Comparison of ENCODE assay signal across 1 cellular context in the genomic region with DNA sequence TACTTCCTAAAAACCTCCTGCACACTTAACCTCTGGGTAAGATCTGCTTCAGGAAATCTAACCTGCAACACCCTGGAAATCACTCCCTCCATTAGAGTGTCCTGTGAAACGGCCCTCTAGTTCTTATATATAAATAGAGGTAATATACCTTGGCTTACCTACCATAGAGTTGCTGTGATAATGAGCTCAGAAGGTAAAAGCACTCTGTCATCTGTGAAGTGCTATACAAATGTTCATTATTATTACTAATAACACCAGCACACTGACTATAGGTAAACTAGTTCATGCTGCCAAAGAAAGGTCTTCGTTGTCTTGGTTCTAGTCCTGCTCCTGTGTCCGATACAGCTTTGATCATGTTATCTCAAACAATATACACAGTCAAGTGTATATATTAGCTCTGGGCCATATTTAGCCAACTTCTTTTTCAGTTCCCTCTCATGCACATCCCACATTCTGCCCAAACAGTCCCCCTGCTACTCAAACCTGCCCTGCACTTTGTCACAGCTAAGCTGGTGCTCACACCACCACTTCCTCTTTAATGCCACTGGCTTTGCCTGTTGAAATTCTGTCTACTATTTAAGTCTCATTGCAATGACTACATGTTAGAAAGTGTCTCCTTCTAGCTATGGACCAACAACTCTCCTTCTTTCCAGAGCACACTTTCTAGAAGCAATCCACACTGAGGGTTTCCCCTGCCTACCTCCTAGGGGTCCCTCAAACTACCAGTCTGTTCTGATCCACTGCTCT.
TF ChIP-seq lines count a peak whose summit lies in the region.

No MANE protein-coding gene starts in this region.

TF ChIP-seq in GM12878, 131 proteins besides CTCF, POLR2A, EP300 and RAD21 (continued from another document and continues in another):
- no peak for TF ChIP-seq ZSCAN29 (IDR thresholded peaks at IDR 0.05)
- no peak for TF ChIP-seq KDM1A (IDR thresholded peaks at IDR 0.05; ENCODE audit: borderline replicate concordance)
- TF ChIP-seq ASH2L (IDR thresholded peaks at IDR 0.05; ENCODE audit: borderline replicate concordance, low read depth), result no peak
- TF ChIP-seq IKZF1 (conservative IDR thresholded peaks at IDR 0.05), result peak; percentile 77
- no peak for TF ChIP-seq POLR2AphosphoS5 (IDR thresholded peaks at IDR 0.05; ENCODE audit: low read length)
- TF ChIP-seq ESRRA (IDR thresholded peaks at IDR 0.05; ENCODE audit: low read length), result no peak
- no peak for TF ChIP-seq CEBPZ (IDR thresholded peaks at IDR 0.05; ENCODE audit: low read depth, low read length)
- TF ChIP-seq, protein P1, sequence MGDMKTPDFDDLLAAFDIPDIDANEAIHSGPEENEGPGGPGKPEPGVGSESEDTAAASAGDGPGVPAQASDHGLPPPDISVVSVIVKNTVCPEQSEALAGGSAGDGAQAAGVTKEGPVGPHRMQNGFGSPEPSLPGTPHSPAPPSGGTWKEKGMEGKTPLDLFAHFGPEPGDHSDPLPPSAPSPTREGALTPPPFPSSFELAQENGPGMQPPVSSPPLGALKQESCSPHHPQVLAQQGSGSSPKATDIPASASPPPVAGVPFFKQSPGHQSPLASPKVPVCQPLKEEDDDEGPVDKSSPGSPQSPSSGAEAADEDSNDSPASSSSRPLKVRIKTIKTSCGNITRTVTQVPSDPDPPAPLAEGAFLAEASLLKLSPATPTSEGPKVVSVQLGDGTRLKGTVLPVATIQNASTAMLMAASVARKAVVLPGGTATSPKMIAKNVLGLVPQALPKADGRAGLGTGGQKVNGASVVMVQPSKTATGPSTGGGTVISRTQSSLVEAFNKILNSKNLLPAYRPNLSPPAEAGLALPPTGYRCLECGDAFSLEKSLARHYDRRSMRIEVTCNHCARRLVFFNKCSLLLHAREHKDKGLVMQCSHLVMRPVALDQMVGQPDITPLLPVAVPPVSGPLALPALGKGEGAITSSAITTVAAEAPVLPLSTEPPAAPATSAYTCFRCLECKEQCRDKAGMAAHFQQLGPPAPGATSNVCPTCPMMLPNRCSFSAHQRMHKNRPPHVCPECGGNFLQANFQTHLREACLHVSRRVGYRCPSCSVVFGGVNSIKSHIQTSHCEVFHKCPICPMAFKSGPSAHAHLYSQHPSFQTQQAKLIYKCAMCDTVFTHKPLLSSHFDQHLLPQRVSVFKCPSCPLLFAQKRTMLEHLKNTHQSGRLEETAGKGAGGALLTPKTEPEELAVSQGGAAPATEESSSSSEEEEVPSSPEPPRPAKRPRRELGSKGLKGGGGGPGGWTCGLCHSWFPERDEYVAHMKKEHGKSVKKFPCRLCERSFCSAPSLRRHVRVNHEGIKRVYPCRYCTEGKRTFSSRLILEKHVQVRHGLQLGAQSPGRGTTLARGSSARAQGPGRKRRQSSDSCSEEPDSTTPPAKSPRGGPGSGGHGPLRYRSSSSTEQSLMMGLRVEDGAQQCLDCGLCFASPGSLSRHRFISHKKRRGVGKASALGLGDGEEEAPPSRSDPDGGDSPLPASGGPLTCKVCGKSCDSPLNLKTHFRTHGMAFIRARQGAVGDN (IDR thresholded peaks at IDR 0.05), result no peak
- TF ChIP-seq TAF1 (IDR thresholded peaks at IDR 0.05; ENCODE audit: borderline replicate concordance, low read depth, low read length), result 0 out of 2 replicates have a peak, but pooled peaks have one; percentile 11
- TF ChIP-seq, protein P2, sequence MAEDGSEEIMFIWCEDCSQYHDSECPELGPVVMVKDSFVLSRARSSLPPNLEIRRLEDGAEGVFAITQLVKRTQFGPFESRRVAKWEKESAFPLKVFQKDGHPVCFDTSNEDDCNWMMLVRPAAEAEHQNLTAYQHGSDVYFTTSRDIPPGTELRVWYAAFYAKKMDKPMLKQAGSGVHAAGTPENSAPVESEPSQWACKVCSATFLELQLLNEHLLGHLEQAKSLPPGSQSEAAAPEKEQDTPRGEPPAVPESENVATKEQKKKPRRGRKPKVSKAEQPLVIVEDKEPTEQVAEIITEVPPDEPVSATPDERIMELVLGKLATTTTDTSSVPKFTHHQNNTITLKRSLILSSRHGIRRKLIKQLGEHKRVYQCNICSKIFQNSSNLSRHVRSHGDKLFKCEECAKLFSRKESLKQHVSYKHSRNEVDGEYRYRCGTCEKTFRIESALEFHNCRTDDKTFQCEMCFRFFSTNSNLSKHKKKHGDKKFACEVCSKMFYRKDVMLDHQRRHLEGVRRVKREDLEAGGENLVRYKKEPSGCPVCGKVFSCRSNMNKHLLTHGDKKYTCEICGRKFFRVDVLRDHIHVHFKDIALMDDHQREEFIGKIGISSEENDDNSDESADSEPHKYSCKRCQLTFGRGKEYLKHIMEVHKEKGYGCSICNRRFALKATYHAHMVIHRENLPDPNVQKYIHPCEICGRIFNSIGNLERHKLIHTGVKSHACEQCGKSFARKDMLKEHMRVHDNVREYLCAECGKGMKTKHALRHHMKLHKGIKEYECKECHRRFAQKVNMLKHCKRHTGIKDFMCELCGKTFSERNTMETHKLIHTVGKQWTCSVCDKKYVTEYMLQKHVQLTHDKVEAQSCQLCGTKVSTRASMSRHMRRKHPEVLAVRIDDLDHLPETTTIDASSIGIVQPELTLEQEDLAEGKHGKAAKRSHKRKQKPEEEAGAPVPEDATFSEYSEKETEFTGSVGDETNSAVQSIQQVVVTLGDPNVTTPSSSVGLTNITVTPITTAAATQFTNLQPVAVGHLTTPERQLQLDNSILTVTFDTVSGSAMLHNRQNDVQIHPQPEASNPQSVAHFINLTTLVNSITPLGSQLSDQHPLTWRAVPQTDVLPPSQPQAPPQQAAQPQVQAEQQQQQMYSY (CRISPR knock-in tag; IDR thresholded peaks at IDR 0.05), result no peak
- no peak for TF ChIP-seq KAT2A (conservative IDR thresholded peaks at IDR 0.05; ENCODE audit: control insufficient read depth, low read depth, low read length)
- no peak for TF ChIP-seq YBX1 (IDR thresholded peaks at IDR 0.05)
- TF ChIP-seq ZNF384 (IDR thresholded peaks at IDR 0.05; ENCODE audit: borderline replicate concordance, low read depth, low read length), result 0 out of 2 replicates have a peak, but pooled peaks have one; percentile 17
- 0 out of 2 replicates have a peak, but pooled peaks have one; percentile 58 for TF ChIP-seq CHD2 (IDR thresholded peaks at IDR 0.05; ENCODE audit: borderline replicate concordance, low read depth, low read length)
- peak; percentile 66; the same call in 1 of the 2 replicates for TF ChIP-seq FOXM1 (IDR thresholded peaks at IDR 0.05; ENCODE audit: low read depth, low read length)
- no peak for TF ChIP-seq HCFC1 (IDR thresholded peaks at IDR 0.05; ENCODE audit: low read length)
- TF ChIP-seq ZNF24 (IDR thresholded peaks at IDR 0.05), result no peak
- TF ChIP-seq JUND (IDR thresholded peaks at IDR 0.05; ENCODE audit: low read depth, low read length), result no peak
- no peak for TF ChIP-seq ZBTB11 (CRISPR knock-in tag; IDR thresholded peaks at IDR 0.05)
- peak; percentile 56 for TF ChIP-seq CBFB (IDR thresholded peaks at IDR 0.05; ENCODE audit: low read depth)
- TF ChIP-seq ZNF274 (IDR thresholded peaks at IDR 0.05; ENCODE audit: insufficient read depth, insufficient read length), result no peak
- no peak for TF ChIP-seq CHD4 (IDR thresholded peaks at IDR 0.05)
- 0 out of 2 replicates have a peak, but pooled peaks have one; percentile 64 for TF ChIP-seq MLLT1 (IDR thresholded peaks at IDR 0.05)
- TF ChIP-seq, protein P3, sequence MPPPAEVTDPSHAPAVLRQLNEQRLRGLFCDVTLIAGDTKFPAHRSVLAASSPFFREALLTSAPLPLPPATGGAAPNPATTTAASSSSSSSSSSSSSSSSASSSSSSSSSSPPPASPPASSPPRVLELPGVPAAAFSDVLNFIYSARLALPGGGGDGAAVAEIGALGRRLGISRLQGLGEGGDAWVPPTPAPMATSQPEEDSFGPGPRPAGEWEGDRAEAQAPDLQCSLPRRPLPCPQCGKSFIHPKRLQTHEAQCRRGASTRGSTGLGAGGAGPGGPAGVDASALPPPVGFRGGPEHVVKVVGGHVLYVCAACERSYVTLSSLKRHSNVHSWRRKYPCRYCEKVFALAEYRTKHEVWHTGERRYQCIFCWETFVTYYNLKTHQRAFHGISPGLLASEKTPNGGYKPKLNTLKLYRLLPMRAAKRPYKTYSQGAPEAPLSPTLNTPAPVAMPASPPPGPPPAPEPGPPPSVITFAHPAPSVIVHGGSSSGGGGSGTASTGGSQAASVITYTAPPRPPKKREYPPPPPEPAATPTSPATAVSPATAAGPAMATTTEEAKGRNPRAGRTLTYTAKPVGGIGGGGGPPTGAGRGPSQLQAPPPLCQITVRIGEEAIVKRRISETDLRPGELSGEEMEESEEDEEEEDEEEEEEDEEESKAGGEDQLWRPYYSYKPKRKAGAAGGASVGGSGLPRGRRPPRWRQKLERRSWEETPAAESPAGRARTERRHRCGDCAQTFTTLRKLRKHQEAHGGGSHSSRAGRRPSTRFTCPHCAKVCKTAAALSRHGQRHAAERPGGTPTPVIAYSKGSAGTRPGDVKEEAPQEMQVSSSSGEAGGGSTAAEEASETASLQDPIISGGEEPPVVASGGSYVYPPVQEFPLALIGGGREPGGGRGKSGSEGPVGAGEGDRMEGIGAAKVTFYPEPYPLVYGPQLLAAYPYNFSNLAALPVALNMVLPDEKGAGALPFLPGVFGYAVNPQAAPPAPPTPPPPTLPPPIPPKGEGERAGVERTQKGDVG (CRISPR knock-in tag; IDR thresholded peaks at IDR 0.05), result no peak
- peak; percentile 87 for TF ChIP-seq MEF2B (IDR thresholded peaks at IDR 0.05; ENCODE audit: partially characterized antibody, poor library complexity, severe bottlenecking)
- peak; percentile 72 for TF ChIP-seq CREM (IDR thresholded peaks at IDR 0.05; ENCODE audit: low read depth)
- no peak for TF ChIP-seq NRF1 (conservative IDR thresholded peaks at IDR 0.05; ENCODE audit: low read depth, low read length)
- peak; percentile 84 for TF ChIP-seq BCL11A (IDR thresholded peaks at IDR 0.05; ENCODE audit: low read depth, low read length)
- TF ChIP-seq STAT3 (IDR thresholded peaks at IDR 0.05; ENCODE audit: low read depth, low read length), result no peak
- TF ChIP-seq HDAC2 (IDR thresholded peaks at IDR 0.05), result no peak
- TF ChIP-seq USF2 (IDR thresholded peaks at IDR 0.05; ENCODE audit: borderline replicate concordance, low read depth, low read length), result no peak
